1 cellular context compared by ENCODE assay signal in genomic region chr3:58008140-58009025, GRCh38.
TF ChIP-seq lines count a peak whose summit lies in the region.

TSS of gene FLNB (plus strand) at chr3:58008422. CDS start at chr3:58008565, 143 bp downstream.

TF ChIP-seq in HepG2, 621 proteins besides CTCF, POLR2A, EP300 and RAD21 (continued from another document and continues in another):
- TF ChIP-seq, protein P1, sequence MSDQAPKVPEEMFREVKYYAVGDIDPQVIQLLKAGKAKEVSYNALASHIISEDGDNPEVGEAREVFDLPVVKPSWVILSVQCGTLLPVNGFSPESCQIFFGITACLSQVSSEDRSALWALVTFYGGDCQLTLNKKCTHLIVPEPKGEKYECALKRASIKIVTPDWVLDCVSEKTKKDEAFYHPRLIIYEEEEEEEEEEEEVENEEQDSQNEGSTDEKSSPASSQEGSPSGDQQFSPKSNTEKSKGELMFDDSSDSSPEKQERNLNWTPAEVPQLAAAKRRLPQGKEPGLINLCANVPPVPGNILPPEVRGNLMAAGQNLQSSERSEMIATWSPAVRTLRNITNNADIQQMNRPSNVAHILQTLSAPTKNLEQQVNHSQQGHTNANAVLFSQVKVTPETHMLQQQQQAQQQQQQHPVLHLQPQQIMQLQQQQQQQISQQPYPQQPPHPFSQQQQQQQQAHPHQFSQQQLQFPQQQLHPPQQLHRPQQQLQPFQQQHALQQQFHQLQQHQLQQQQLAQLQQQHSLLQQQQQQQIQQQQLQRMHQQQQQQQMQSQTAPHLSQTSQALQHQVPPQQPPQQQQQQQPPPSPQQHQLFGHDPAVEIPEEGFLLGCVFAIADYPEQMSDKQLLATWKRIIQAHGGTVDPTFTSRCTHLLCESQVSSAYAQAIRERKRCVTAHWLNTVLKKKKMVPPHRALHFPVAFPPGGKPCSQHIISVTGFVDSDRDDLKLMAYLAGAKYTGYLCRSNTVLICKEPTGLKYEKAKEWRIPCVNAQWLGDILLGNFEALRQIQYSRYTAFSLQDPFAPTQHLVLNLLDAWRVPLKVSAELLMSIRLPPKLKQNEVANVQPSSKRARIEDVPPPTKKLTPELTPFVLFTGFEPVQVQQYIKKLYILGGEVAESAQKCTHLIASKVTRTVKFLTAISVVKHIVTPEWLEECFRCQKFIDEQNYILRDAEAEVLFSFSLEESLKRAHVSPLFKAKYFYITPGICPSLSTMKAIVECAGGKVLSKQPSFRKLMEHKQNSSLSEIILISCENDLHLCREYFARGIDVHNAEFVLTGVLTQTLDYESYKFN (CRISPR knock-in tag; conservative IDR thresholded peaks at IDR 0.05): peak; percentile 16
- 0 out of 2 replicates have a peak, but pooled peaks have one; percentile 51 for TF ChIP-seq THAP9 (CRISPR knock-in tag; IDR thresholded peaks at IDR 0.05; ENCODE audit: borderline replicate concordance)
- TF ChIP-seq CBX2 (IDR thresholded peaks at IDR 0.05; ENCODE audit: low read depth, low read length): no peak
- TF ChIP-seq CBX2 (CRISPR knock-in tag; IDR thresholded peaks at IDR 0.05; ENCODE audit: low read depth): no peak
- peak; percentile 54; the same call in 1 of the 2 replicates for TF ChIP-seq MEF2D (CRISPR knock-in tag; IDR thresholded peaks at IDR 0.05)
- no peak for TF ChIP-seq NCOA5 (CRISPR knock-in tag; IDR thresholded peaks at IDR 0.05)
- TF ChIP-seq ZSCAN9 (CRISPR knock-in tag; IDR thresholded peaks at IDR 0.05; ENCODE audit: borderline replicate concordance): no peak
- TF ChIP-seq, protein P2, sequence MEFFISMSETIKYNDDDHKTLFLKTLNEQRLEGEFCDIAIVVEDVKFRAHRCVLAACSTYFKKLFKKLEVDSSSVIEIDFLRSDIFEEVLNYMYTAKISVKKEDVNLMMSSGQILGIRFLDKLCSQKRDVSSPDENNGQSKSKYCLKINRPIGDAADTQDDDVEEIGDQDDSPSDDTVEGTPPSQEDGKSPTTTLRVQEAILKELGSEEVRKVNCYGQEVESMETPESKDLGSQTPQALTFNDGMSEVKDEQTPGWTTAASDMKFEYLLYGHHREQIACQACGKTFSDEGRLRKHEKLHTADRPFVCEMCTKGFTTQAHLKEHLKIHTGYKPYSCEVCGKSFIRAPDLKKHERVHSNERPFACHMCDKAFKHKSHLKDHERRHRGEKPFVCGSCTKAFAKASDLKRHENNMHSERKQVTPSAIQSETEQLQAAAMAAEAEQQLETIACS (CRISPR knock-in tag; IDR thresholded peaks at IDR 0.05): no peak
- TF ChIP-seq CSRNP1 (CRISPR knock-in tag; IDR thresholded peaks at IDR 0.05): peak; percentile 58; the same call in 1 of the 2 replicates
- TF ChIP-seq BCL3 (CRISPR knock-in tag; IDR thresholded peaks at IDR 0.05): no peak
- TF ChIP-seq ZSCAN29 (CRISPR knock-in tag; conservative IDR thresholded peaks at IDR 0.05): no peak
- TF ChIP-seq, protein P3, sequence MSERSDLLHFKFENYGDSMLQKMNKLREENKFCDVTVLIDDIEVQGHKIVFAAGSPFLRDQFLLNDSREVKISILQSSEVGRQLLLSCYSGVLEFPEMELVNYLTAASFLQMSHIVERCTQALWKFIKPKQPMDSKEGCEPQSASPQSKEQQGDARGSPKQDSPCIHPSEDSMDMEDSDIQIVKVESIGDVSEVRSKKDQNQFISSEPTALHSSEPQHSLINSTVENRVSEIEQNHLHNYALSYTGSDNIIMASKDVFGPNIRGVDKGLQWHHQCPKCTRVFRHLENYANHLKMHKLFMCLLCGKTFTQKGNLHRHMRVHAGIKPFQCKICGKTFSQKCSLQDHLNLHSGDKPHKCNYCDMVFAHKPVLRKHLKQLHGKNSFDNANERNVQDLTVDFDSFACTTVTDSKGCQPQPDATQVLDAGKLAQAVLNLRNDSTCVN (CRISPR knock-in tag; IDR thresholded peaks at IDR 0.05; ENCODE audit: borderline replicate concordance): no peak
- no peak for TF ChIP-seq MTF1 (CRISPR knock-in tag; IDR thresholded peaks at IDR 0.05)
- no peak for TF ChIP-seq PAWR (CRISPR knock-in tag; IDR thresholded peaks at IDR 0.05; ENCODE audit: borderline replicate concordance)
- peak; percentile 80; the same call in 1 of the 2 replicates for TF ChIP-seq ZSCAN20 (CRISPR knock-in tag; IDR thresholded peaks at IDR 0.05; ENCODE audit: borderline replicate concordance)
- TF ChIP-seq CC2D1A (CRISPR knock-in tag; IDR thresholded peaks at IDR 0.05): no peak; the same call in 1 of the 2 replicates
- no peak for TF ChIP-seq ZNF746 (CRISPR knock-in tag; IDR thresholded peaks at IDR 0.05)
- no peak for TF ChIP-seq PRDM10 (CRISPR knock-in tag; IDR thresholded peaks at IDR 0.05; ENCODE audit: low read depth)
- TF ChIP-seq SKI (IDR thresholded peaks at IDR 0.05; ENCODE audit: partially characterized antibody): no peak
- peak; percentile 64 for TF ChIP-seq GABPB1 (CRISPR knock-in tag; IDR thresholded peaks at IDR 0.05)
- no peak for TF ChIP-seq EHMT2 (IDR thresholded peaks at IDR 0.05; ENCODE audit: borderline replicate concordance, low read depth, low read length)
- no peak for TF ChIP-seq MLXIP (CRISPR knock-in tag; IDR thresholded peaks at IDR 0.05; ENCODE audit: borderline replicate concordance)
- no peak for TF ChIP-seq NKX3-1 (CRISPR knock-in tag; IDR thresholded peaks at IDR 0.05)
- no peak; the same call in 1 of the 2 replicates for TF ChIP-seq PREB (CRISPR knock-in tag; IDR thresholded peaks at IDR 0.05)
- 0 out of 2 replicates have a peak, but pooled peaks have one; percentile 2 for TF ChIP-seq ZNF329 (CRISPR knock-in tag; IDR thresholded peaks at IDR 0.05; ENCODE audit: low read depth)
- no peak; the same call in 1 of the 2 replicates for TF ChIP-seq DR1 (CRISPR knock-in tag; IDR thresholded peaks at IDR 0.05)
